ENCODE assay signal across 9 cellular contexts in the genomic region with DNA sequence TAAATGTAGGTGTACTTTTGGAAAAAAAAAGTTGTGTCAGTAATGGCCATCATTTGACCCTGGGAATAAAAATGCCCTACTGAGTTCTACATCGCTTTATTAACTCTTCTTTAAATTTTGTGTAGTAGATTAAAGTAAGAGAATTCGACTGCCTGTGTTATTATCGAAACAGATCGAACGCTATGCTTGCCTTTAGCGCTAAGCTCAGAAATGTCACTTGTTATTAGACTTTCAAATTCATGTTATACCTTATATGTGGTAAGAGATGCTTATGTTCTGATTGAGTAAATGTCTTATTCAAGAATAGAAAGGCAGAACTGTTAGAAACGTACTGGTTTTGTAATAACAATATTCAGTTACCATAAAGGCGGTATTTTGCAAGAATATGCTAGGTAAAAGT. TPM values are rescaled to one million over a fixed set of nuclear protein-coding genes. Genes with fewer than 3 reads are reported as not detected.
DNase-seq lines count a peak whose midpoint lies in the region; ATAC-seq and TF ChIP-seq lines count a peak whose summit lies in the region.
"Had no signal": no experiment of that assay in that cellular context is flagged by ENCODE, and none has a peak within 500 bp of the region (broad histone marks: within the 10 kb centered on the region; RNA-seq: fewer than 3 reads in every experiment).

No MANE protein-coding gene starts in this region.

- TF ChIP-seq POLR2A in testis (IDR thresholded peaks at IDR 0.05), result no peak

- H3K9me3 Mint-ChIP-seq in naive B cell, result peaks cover 0 to 1% (median 0%) of the 10 kb centered on the region in 7 donors

- H3K36me3 ChIP-seq in KOPT-K1 (ENCODE audit: insufficient read depth, low read length) (peaks cover 21% of the 10 kb centered on the region), colonic mucosa (no peaks in the 10 kb centered on the region), testis (ENCODE audit: low read depth, missing control alignments) (no peaks in the 10 kb centered on the region)

- no peaks in the 10 kb centered on the region for H3K27me3 ChIP-seq in colonic mucosa
- H3K27me3 ChIP-seq in testis, result no peaks in the 10 kb centered on the region

- peak overlapping the region; percentile 97 for H3K4me3 ChIP-seq in AG09309 (ENCODE audit: control insufficient read depth, low read depth, low read length)
- peak overlapping the region; percentile 81 for H3K4me3 ChIP-seq in colonic mucosa
- peak overlapping the region in 1 of 2 donors; percentile 85 for H3K4me3 ChIP-seq in testis

- peak overlapping the region in 7 of 8 donors; percentile 91 to 99 (median 98) for H3K4me3 Mint-ChIP-seq in naive B cell

- H3K27ac Mint-ChIP-seq in naive B cell, result peak overlapping the region in 1 of 6 donors; percentile 96

- peaks cover 0 to 4% of the 10 kb centered on the region in 2 donors for H3K36me3 Mint-ChIP-seq in naive B cell

- ATAC-seq in naive B cell (ENCODE audit: low read depth in 2 of 2) (no peak), GM19023 (IDR thresholded peaks at IDR 0.05; ENCODE audit: unreplicated experiment) (no peak)

- DNase-seq in AG09309 (ENCODE audit: low read depth), result no peak
- DNase-seq in colonic mucosa, result no peak
- DNase-seq in naive B cell, result no peak
- DNase-seq in stimulated activated CD4-positive, alpha-beta T cell treated with anti-CD3 and anti-CD28 coated beads, Interleukin-15, amount 100 ng/mL, for 24 hours, result no peak
- DNase-seq in testis, result no peak
- DNase-seq in NCI-H2029 (lab: John Stamatoyannopoulos, UW), result no peak
- DNase-seq: activated CD4-positive, alpha-beta T cell treated with anti-CD3 and anti-CD28 coated beads, Interleukin-2, amount 50 U/mL, for 1 hour had no signal

- H3K27ac ChIP-seq in KOPT-K1 (ENCODE audit: low read depth, low read length, poor library complexity, severe bottlenecking) (peak overlapping the region; percentile 99), colonic mucosa (peak overlapping the region; percentile 99), testis (peak overlapping the region in 1 of 2 donors; percentile 99)

- no peak for TF ChIP-seq CTCF in AG09309 (IDR thresholded peaks at IDR 0.05; ENCODE audit: control insufficient read depth, insufficient read depth, low read depth, low read length, missing control alignments)
- no peak for TF ChIP-seq CTCF in colonic mucosa (IDR thresholded peaks at IDR 0.05)
- TF ChIP-seq CTCF in testis (IDR thresholded peaks at IDR 0.05), result no peak

- H3K4me1 Mint-ChIP-seq in naive B cell, result peaks cover 34 to 56% (median 47%) of the 10 kb centered on the region in 3 donors

- H3K9ac ChIP-seq in colonic mucosa (ENCODE audit: low read depth in 2 of 2, low read length in 2 of 2), result peak overlapping the region; percentile 15 to 99

- H3K27me3 Mint-ChIP-seq in naive B cell, result no peaks in the 10 kb centered on the region

- no peaks in the 10 kb centered on the region for H3K4me1 ChIP-seq in colonic mucosa
- peaks cover 17% of the 10 kb centered on the region for H3K4me1 ChIP-seq in testis

- H3K9me3 ChIP-seq in KOPT-K1 (ENCODE audit: insufficient read depth, low read length, poor library complexity, severe bottlenecking), result no peaks in the 10 kb centered on the region
- no peaks in the 10 kb centered on the region for H3K9me3 ChIP-seq in colonic mucosa
- no peaks in the 10 kb centered on the region for H3K9me3 ChIP-seq in testis

- WGBS in testis, 2 donors, result 49 to 63% methylated on average over 8 of the region's 8 CpGs

- intact Hi-C loops in colonic mucosa (cut with DNase I), result no loop called here
- intact Hi-C loops in testis (cut with DNase I; ENCODE audit: low total_unique reads), result no loop called here

RNA-seq across cellular contexts. Expression of a gene that starts 1.4 kb away (rescaled TPM):
- total RNA-seq in colonic mucosa, result 100 to 1,000 TPM; 314 to 570 TPM
- 100 to 1,000 TPM in 5 of 6 donors, 10 to 100 TPM in 1; 94.3 to 152 (median 115) TPM for polyA plus RNA-seq in naive B cell (ENCODE audit: low read depth in 6 of 6)
- 10 to 100 TPM; 51.7 to 52.9 TPM for total RNA-seq in testis
- 70.3 TPM for polyA plus RNA-seq in testis (ENCODE audit: insufficient read depth, low read depth, low replicate concordance)

Comparison
In these comparisons a context has a peak if more than half of its experiments do, and no peak if none do; other contexts are left out.
1. RNA of a gene that starts 1.4 kb away (total RNA-seq): 314 to 570 TPM in colonic mucosa; 51.7 to 52.9 TPM in testis; every median in the first group is over 4 times any median in the second.